Comparison of ENCODE assay signal across 12 cellular contexts in the genomic region with DNA sequence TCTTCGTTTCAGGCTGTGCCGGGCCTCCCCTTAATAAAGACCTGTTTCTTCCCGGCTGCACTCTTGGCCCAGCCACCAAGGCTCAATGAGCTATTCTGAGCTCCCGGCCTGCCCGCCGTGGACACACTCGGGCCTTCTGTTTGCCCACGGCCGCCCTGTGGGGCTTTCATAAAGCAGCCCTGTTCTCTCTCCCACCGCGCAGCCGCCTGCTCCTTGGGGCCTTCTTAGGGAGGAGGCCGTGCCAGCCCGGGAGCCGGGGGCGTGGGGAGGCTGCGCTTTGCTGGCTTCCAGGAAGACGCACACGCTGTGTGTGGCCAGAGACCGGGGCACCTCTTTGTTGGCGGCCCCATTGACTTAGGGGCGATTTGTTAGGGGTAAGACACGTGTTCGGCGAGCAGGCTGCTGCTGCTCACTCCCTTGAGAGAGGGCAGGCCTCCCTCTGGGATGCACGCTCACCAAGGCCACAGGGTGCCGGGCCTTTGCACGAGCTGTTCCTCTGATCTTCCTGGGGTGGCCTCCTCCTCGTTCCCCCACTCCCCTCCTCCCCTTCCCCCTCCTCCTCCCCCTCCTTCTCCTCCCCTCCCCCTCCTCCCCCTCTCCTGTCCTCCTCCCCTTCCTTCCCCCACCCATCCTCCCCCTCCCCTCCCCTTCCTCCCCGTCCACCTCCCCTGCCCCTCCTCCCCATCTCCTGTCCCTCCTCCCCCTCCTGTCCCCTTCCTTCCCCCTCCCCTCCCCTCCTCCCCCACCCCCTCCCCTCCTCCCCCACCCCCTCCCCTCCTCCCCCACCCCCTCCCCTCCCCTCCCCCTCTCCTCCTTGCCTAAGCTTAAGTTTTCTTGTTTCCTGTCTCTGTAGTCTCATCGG. TPM values are rescaled to one million over a fixed set of nuclear protein-coding genes. Genes with fewer than 3 reads are reported as not detected.
DNase-seq lines count a peak whose midpoint lies in the region; ATAC-seq, FAIRE-seq and TF ChIP-seq lines count a peak whose summit lies in the region.
"Had no signal": no experiment of that assay in that cellular context is flagged by ENCODE, and none has a peak within 500 bp of the region (broad histone marks: within the 10 kb centered on the region; RNA-seq: fewer than 3 reads in every experiment).

No MANE protein-coding gene starts in this region.

- ATAC-seq in lung (ENCODE audit: insufficient read depth, low FRiP score), result peak; percentile 31

- peaks cover 0 to 3% of the 10 kb centered on the region in 2 donors for H3K9me3 ChIP-seq in lung (ENCODE audit: control insufficient read depth in 2 of 2, insufficient read depth in 1 of 2, low read length in 1 of 2)

- 48 to 80% methylated on average over 29 to 31 of the region's 31 CpGs for WGBS in lung, 2 donors

- H3K36me3 ChIP-seq in lung (ENCODE audit: control insufficient read depth in 2 of 2, insufficient read depth in 2 of 2, low read length in 2 of 2), result no peaks in the 10 kb centered on the region

- TF ChIP-seq CTCF in lung (IDR thresholded peaks at IDR 0.05; ENCODE audit: control extremely low read depth, extremely low read depth), result no peak

- H3K27ac ChIP-seq in lung (ENCODE audit: low read depth in 1 of 2, low read length in 1 of 2) (no peak overlapping the region), substantia nigra (ENCODE audit: low read depth, low read length, poor library complexity, severe bottlenecking) (peak overlapping the region; percentile 96)

- H3K27me3 ChIP-seq in lung (ENCODE audit: control insufficient read depth, insufficient read depth), result no peaks in the 10 kb centered on the region

- DNase-seq in NCI-H146 (lab: John Stamatoyannopoulos, UW) (peak; percentile 22), NCI-H146 treated with DMSO at 0.1 percent for 48 hours (lab: John Stamatoyannopoulos, UW; ENCODE audit: unreplicated experiment) (no peak), cerebellum (ENCODE audit: low spot score) (peak; percentile 52), lung (ENCODE audit: low spot score) (no peak), substantia nigra (lab: John Stamatoyannopoulos, UW) (peak; percentile 54 to 96 (median 87)), kidney tubule cell (ENCODE audit: low spot score) (no peak), GM12892 (ENCODE audit: insufficient read length) (no peak), OCI-M1 (lab: John Stamatoyannopoulos, UW) (no peak)
- DNase-seq: 8988T; activated naive CD4-positive, alpha-beta T cell; erythroblast; NCI-H446 treated with DMSO at 0.1 percent for 48 hours had no signal

- no peak for TF ChIP-seq POLR2A in GM12892 (IDR thresholded peaks at IDR 0.05; ENCODE audit: low read depth, low read length)

- H3K4me3 ChIP-seq in lung, result no peak overlapping the region

- FAIRE-seq in GM12892 (lab: Jason Lieb, UNC), result no peak

- H3K4me1 ChIP-seq in lung (ENCODE audit: control insufficient read depth in 2 of 2, insufficient read depth in 2 of 2, low read length in 2 of 2), result no peaks in the 10 kb centered on the region

RNA-seq across cellular contexts. Expression of a gene that starts 11.3 kb away (rescaled TPM):
- 8.3 TPM for total RNA-seq in cerebellum
- total RNA-seq in lung, result 10 to 100 TPM in 1 of 2 donors, 1 to 10 TPM in 1; 8.0 to 15.2 TPM
- polyA plus RNA-seq in lung, result 10 to 100 TPM in 1 of 2 donors, 1 to 10 TPM in 1; 9.5 to 13.7 TPM
- polyA plus RNA-seq in GM12892 (2012; ENCODE audit: missing spikeins), result 8.6 TPM

RNA-seq across cellular contexts. Expression of a gene that starts 17.6 kb away (rescaled TPM):
- total RNA-seq in cerebellum, result 61.2 TPM
- total RNA-seq in lung, result 10 to 100 TPM; 46.1 to 75.1 TPM
- polyA plus RNA-seq in lung, result 10 to 100 TPM; 53.7 to 58.9 TPM
- polyA plus RNA-seq in GM12892 (2012; ENCODE audit: missing spikeins), result 46.8 TPM

RNA-seq across cellular contexts. Expression of a gene that starts 33.6 kb away (rescaled TPM):
- 0.27 TPM for total RNA-seq in cerebellum
- total RNA-seq in lung, result 10 to 100 TPM; 34.2 to 64.5 TPM
- 100 to 1,000 TPM in 1 of 2 donors, 10 to 100 TPM in 1; 38.7 to 118 TPM for polyA plus RNA-seq in lung
- polyA plus RNA-seq in GM12892 (2012; ENCODE audit: missing spikeins), result not detected

RNA-seq across cellular contexts. Expression of a gene that starts 55.2 kb away (rescaled TPM):
- total RNA-seq in cerebellum (43.6 TPM), lung (10 to 100 TPM; 27.0 to 34.6 TPM)
- polyA plus RNA-seq in lung, result 10 to 100 TPM in 1 of 2 donors, 1 to 10 TPM in 1; 6.8 to 10.4 TPM
- polyA plus RNA-seq in GM12892 (2012; ENCODE audit: missing spikeins), result 8.2 TPM

Comparison
In these comparisons a context has a peak if more than half of its experiments do, and no peak if none do; other contexts are left out.
1. DNase-seq: peak in NCI-H146 (single experiment), cerebellum (single experiment) and substantia nigra (49 of 49); none in NCI-H146 treated with DMSO at 0.1 percent for 48 hours (single experiment), lung (single experiment), kidney tubule cell (single experiment), GM12892 (single experiment) and OCI-M1 (single experiment).
2. RNA of a gene that starts 33.6 kb away (total RNA-seq): 34.2 to 64.5 TPM in lung; 0.27 TPM in cerebellum (single experiment); every median in the first group is over 10 times any median in the second.